ENCODE assay signal across 8 cellular contexts in genomic region chr20:47957996-47958801, GRCh38.
DNase-seq lines count a peak whose midpoint lies in the region; ATAC-seq and TF ChIP-seq lines count a peak whose summit lies in the region.
"Not testable (repeated sequence)": the region's sequence is repeated elsewhere in the genome, so short reads cannot be mapped to it uniquely, and the experiment has no call there.

No MANE protein-coding gene starts in this region.

- peaks cover 0 to 12% (median 0%) of the 10 kb centered on the region in 5 experiments for H3K9me3 Mint-ChIP-seq in brain

- peak; percentile 29 to 72 for ATAC-seq in lower lobe of right lung

- not testable (repeated sequence) for H3K36me3 Mint-ChIP-seq in brain

- H3K4me1 Mint-ChIP-seq in brain, result peaks cover 67% of the 10 kb centered on the region

- not testable (repeated sequence) for H3K9me3 ChIP-seq in lower lobe of right lung, sigmoid colon

- not testable (repeated sequence) for H3K4me1 ChIP-seq in lower lobe of right lung
- peaks cover 0 to 14% (median 12%) of the 10 kb centered on the region in 4 donors for H3K4me1 ChIP-seq in sigmoid colon

- not testable (repeated sequence) for H3K27ac ChIP-seq in lower lobe of right lung
- peak overlapping the region in 1 of 4 donors; percentile 44 for H3K27ac ChIP-seq in sigmoid colon

- not testable (repeated sequence) for H3K27me3 ChIP-seq in lower lobe of right lung (ENCODE audit: low read depth); sigmoid colon

- TF ChIP-seq CTCF in AG09309 (IDR thresholded peaks at IDR 0.05; ENCODE audit: control insufficient read depth, insufficient read depth, low read depth, low read length, missing control alignments); brain (conservative IDR thresholded peaks at IDR 0.05); fibroblast of villous mesenchyme (IDR thresholded peaks at IDR 0.05; ENCODE audit: insufficient read depth, low read depth, low read length); lower lobe of right lung (IDR thresholded peaks at IDR 0.05); sigmoid colon (IDR thresholded peaks at IDR 0.05): not testable (repeated sequence)

- 78 to 83% methylated on average over 16 of the region's 16 CpGs for WGBS in sigmoid colon, 2 donors

- DNase-seq in AG09309 (ENCODE audit: low read depth), result peak; percentile 49
- peak; percentile 60 for DNase-seq in EH (ENCODE audit: low read depth)
- peak; percentile 16 for DNase-seq in NCI-H1092 (lab: John Stamatoyannopoulos, UW)
- peak; percentile 100 for DNase-seq in RPMI7951 (ENCODE audit: low read depth)
- peak; percentile 35 for DNase-seq in fibroblast of villous mesenchyme (ENCODE audit: low read depth)
- DNase-seq in lower lobe of right lung, result not testable (repeated sequence)
- DNase-seq in sigmoid colon, result peak; percentile 65

- peak overlapping the region in 1 of 5 experiments; percentile 26 for H3K4me3 Mint-ChIP-seq in brain

- intact Hi-C loops in lower lobe of right lung (cut with DNase I); sigmoid colon (cut with DNase I): not testable (repeated sequence)

- not testable (repeated sequence) for TF ChIP-seq POLR2A in sigmoid colon (IDR thresholded peaks at IDR 0.05)

- H3K4me3 ChIP-seq in AG09309 (ENCODE audit: control insufficient read depth, low read depth, low read length); fibroblast of villous mesenchyme (ENCODE audit: low read depth, low read length); lower lobe of right lung; sigmoid colon: not testable (repeated sequence)

- H3K36me3 ChIP-seq in lower lobe of right lung, sigmoid colon: not testable (repeated sequence)

- H3K27me3 Mint-ChIP-seq in brain, result peaks cover 41% of the 10 kb centered on the region

- TF ChIP-seq EP300 in sigmoid colon (IDR thresholded peaks at IDR 0.05), result not testable (repeated sequence)

- peak overlapping the region in 4 of 5 experiments; percentile 48 to 83 (median 70) for H3K27ac Mint-ChIP-seq in brain
